18 cellular contexts compared by ENCODE assay signal in the genomic region with DNA sequence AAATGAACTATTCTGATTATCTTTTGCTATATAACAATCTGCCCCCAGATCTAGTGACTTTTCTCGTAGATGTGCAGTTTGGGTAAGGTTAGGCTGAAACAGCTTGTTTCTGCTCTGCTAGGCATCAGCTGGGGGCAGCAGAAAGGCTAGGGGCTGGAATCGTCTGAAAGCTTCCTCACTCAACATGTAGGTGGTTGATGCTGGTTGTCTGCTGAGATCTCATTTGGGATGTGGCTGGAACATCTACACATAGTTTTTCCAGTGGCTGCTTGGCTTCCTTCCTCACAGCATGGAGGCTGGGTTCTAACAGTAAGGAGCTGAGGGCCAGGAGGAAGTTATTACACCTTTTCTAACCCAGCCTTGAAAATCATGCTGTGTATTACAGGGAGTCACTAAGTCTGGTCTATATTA. TPM values are rescaled to one million over a fixed set of nuclear protein-coding genes. Genes with fewer than 3 reads are reported as not detected.
DNase-seq lines count a peak whose midpoint lies in the region; ATAC-seq, FAIRE-seq and TF ChIP-seq lines count a peak whose summit lies in the region.
"Had no signal": no experiment of that assay in that cellular context is flagged by ENCODE, and none has a peak within 500 bp of the region (broad histone marks: within the 10 kb centered on the region; RNA-seq: fewer than 3 reads in every experiment).

No MANE protein-coding gene starts in this region.

- peaks cover 3% of the 10 kb centered on the region; the same call in 1 of the 2 replicates for H4K20me1 ChIP-seq in GM12878 (ENCODE audit: control insufficient read depth, insufficient read depth)

- RAD21 ChIA-PET in GM12878 (lab: Charles Lee; ENCODE audit: unreplicated experiment): interaction anchor here (0.6 kb wide), 2 partner anchors 17 to 58 kb away, joined by 3 read pairs; no protein-coding TSS in a partner anchor

- H3K36me3 ChIP-seq in GM12878 (ENCODE audit: control insufficient read depth in 2 of 2, insufficient read depth in 2 of 2, low read length in 1 of 2): peaks cover 0 to 3% of the 10 kb centered on the region in 2 experiments; a peak in 1 of 4 replicates
- H3K36me3 ChIP-seq in naive thymus-derived CD4-positive, alpha-beta T cell (ENCODE audit: control insufficient read depth in 2 of 3, insufficient read depth in 3 of 3, low read length in 3 of 3): no peaks in the 10 kb centered on the region
- H3K36me3 ChIP-seq: WERI-Rb-1 had no signal

- peak overlapping the region in 5 of 9 donors; percentile 51 to 73 (median 61) for H3K27ac Mint-ChIP-seq in naive thymus-derived CD4-positive, alpha-beta T cell

- FAIRE-seq in GM12878 (lab: Jason Lieb, UNC): no peak

- H3K4me2 ChIP-seq in GM12878 (ENCODE audit: control insufficient read depth, insufficient read depth): 0 out of 2 replicates have a peak overlapping the region, but pooled peaks have one; percentile 30
- H3K4me2 ChIP-seq: KMS-11 had no signal

- peaks cover 5% of the 10 kb centered on the region; the same call in 1 of the 2 replicates for H3K4me1 ChIP-seq in GM12878 (ENCODE audit: control insufficient read depth, insufficient read depth, low read length)
- peaks cover 10 to 25% of the 10 kb centered on the region in 2 donors for H3K4me1 ChIP-seq in naive thymus-derived CD4-positive, alpha-beta T cell (ENCODE audit: control insufficient read depth in 2 of 2, insufficient read depth in 2 of 2, low read length in 2 of 2)

- peaks cover 0 to 4% (median 2%) of the 10 kb centered on the region in 11 donors for H3K9me3 Mint-ChIP-seq in naive thymus-derived CD4-positive, alpha-beta T cell

- DNase-seq in EH (ENCODE audit: low read depth) (peak; percentile 28), KBM-7 (peak; percentile 49), GM12878 (ENCODE audit: low read depth, low spot score) (no peak), iPS-NIHi7 (ENCODE audit: extremely low spot score) (no peak)
- no peak for DNase-seq in naive thymus-derived CD4-positive, alpha-beta T cell
- DNase-seq: activated effector memory CD4-positive, alpha-beta T cell treated with anti-CD3 and anti-CD28 coated beads, Interleukin-2, amount 50 U/mL, for 16 hours; body of pancreas; effector memory CD4-positive, alpha-beta T cell; NCI-H1436 treated with DMSO at 0.1 percent for 48 hours; psoas muscle; substantia nigra; WERI-Rb-1 had no signal

- POLR2A ChIA-PET in GM12878 (lab: Charles Lee): interaction anchor here (0.6 to 1.0 kb wide), 2 partner anchors 30 to 892 kb away, joined by 4 to 8 read pairs; no protein-coding TSS in a partner anchor
- POLR2A ChIA-PET in naive thymus-derived CD4-positive, alpha-beta T cell (lab: Charles Lee): interaction anchor here (1.1 kb wide), 1 partner anchor 10 kb away, joined by 3 read pairs; no protein-coding TSS in a partner anchor

- no peak overlapping the region for H3K4me3 ChIP-seq in GM12878
- no peak overlapping the region for H3K4me3 ChIP-seq in naive thymus-derived CD4-positive, alpha-beta T cell (ENCODE audit: low read length)
- H3K4me3 ChIP-seq: body of pancreas, psoas muscle had no signal

- SMC1A ChIA-PET in GM12878 (lab: Charles Lee; ENCODE audit: uncharacterized antibody, unreplicated experiment): interaction anchor here (0.7 to 1.9 kb wide), 5 partner anchors 10 to 99 kb away, joined by 3 to 6 read pairs (median 4); no protein-coding TSS in a partner anchor

- H3K4me3 Mint-ChIP-seq in naive thymus-derived CD4-positive, alpha-beta T cell: peak overlapping the region in 9 of 10 donors; percentile 14 to 67 (median 60)

- no peak overlapping the region; the same call in 1 of the 2 replicates for H3K27ac ChIP-seq in GM12878 (ENCODE audit: control insufficient read depth, insufficient read depth)
- no peak overlapping the region for H3K27ac ChIP-seq in naive thymus-derived CD4-positive, alpha-beta T cell (ENCODE audit: low read depth, low read length)
- H3K27ac ChIP-seq: C4-2B, KMS-11, psoas muscle, WERI-Rb-1 had no signal

- H3K36me3 Mint-ChIP-seq in naive thymus-derived CD4-positive, alpha-beta T cell: peaks cover 3 to 23% (median 11%) of the 10 kb centered on the region in 5 donors

- no TSS peak for BruUV-seq in GM12878 (replicated peaks; lab: Mats Ljungman, UMichigan)

- no peaks in the 10 kb centered on the region; the same call in 1 of the 3 replicates for H3K9me3 ChIP-seq in GM12878 (replicated peaks; ENCODE audit: control insufficient read depth, insufficient read depth, low read length)
- H3K9me3 ChIP-seq in naive thymus-derived CD4-positive, alpha-beta T cell (ENCODE audit: control insufficient read depth in 2 of 3, low read length in 3 of 3): no peaks in the 10 kb centered on the region

- no peak overlapping the region for H2AFZ ChIP-seq in GM12878 (ENCODE audit: control insufficient read depth, low read depth, low read length)

- in situ Hi-C loops in KBM-7 (cut with MboI; ENCODE audit: low pct_unique_long_range_greater_than_20kb, low sequenced_read_pairs) (no loop called here), GM12878 (cut with MboI) (no loop called here)

- 42% methylated on average over 2 of the region's 2 CpGs for WGBS in GM12878 (ENCODE audit: insufficient coverage, insufficient replicate concordance, low lambda C conversion rate, missing lambda C conversion rate)

- peaks cover 59% of the 10 kb centered on the region for H3K79me2 ChIP-seq in GM12878 (ENCODE audit: control insufficient read depth, insufficient read depth, low read length)

- H3K9ac ChIP-seq in GM12878 (ENCODE audit: control insufficient read depth, insufficient read depth, low read length): no peak overlapping the region
- H3K9ac ChIP-seq: KMS-11 had no signal

- TF ChIP-seq RAD21 in GM12878 (IDR thresholded peaks at IDR 0.05; ENCODE audit: insufficient read depth, low read depth, low read length): no peak

- TF ChIP-seq POLR2A in GM12878 (IDR thresholded peaks at IDR 0.05; ENCODE audit: low read depth, low read length): no peak

- peak; percentile 60 for ATAC-seq in GM12878
- ATAC-seq in naive thymus-derived CD4-positive, alpha-beta T cell: peak; percentile 36
- no peak for ATAC-seq in HG02678 (IDR thresholded peaks at IDR 0.05; ENCODE audit: unreplicated experiment)
- no peak for ATAC-seq in GM21529 (IDR thresholded peaks at IDR 0.05; ENCODE audit: unreplicated experiment)
- ATAC-seq in HG02759 (IDR thresholded peaks at IDR 0.05; ENCODE audit: unreplicated experiment): no peak
- ATAC-seq: body of pancreas, PC-3 had no signal

- CTCF ChIA-PET in GM12878 (lab: Yijun Ruan, JAX): interaction anchor here (0.7 to 2.6 kb wide), 7 partner anchors 9 to 46 kb away, joined by 3 to 13 read pairs (median 4); no protein-coding TSS in a partner anchor
- CTCF ChIA-PET in naive thymus-derived CD4-positive, alpha-beta T cell (lab: Charles Lee): no interaction called here

- peaks cover 36 to 99% (median 76%) of the 10 kb centered on the region in 7 donors for H3K4me1 Mint-ChIP-seq in naive thymus-derived CD4-positive, alpha-beta T cell

- H3K27me3 ChIP-seq in GM12878 (replicated peaks in 1 of 2; ENCODE audit: control insufficient read depth in 2 of 2, insufficient read depth in 2 of 2, low read length in 1 of 2): no peaks in the 10 kb centered on the region
- no peaks in the 10 kb centered on the region for H3K27me3 ChIP-seq in naive thymus-derived CD4-positive, alpha-beta T cell (ENCODE audit: control insufficient read depth in 2 of 2, insufficient read depth in 2 of 2, low read length in 2 of 2)
- H3K27me3 ChIP-seq: body of pancreas had no signal

- TF ChIP-seq CTCF in GM12878 (IDR thresholded peaks at IDR 0.05 in 2 of 3, conservative IDR thresholded peaks at IDR 0.05 in 1 of 3; ENCODE audit: control insufficient read depth in 2 of 3, extremely low read depth in 1 of 3, insufficient read depth in 1 of 3, low read depth in 3 of 3, low read length in 3 of 3): no peak

- H3K27me3 Mint-ChIP-seq in naive thymus-derived CD4-positive, alpha-beta T cell: no peaks in the 10 kb centered on the region

- intact Hi-C loops in GM12878 (cut with micrococcal nuclease; ENCODE audit: unreplicated experiment): no loop called here
- intact Hi-C loops in naive thymus-derived CD4-positive, alpha-beta T cell (cut with micrococcal nuclease): no loop called here

- TF ChIP-seq EP300 in GM12878 (IDR thresholded peaks at IDR 0.05; ENCODE audit: borderline replicate concordance in 1 of 2, control insufficient read depth in 1 of 2, low read depth in 2 of 2, low read length in 2 of 2): no peak

TF ChIP-seq in GM12878, 131 proteins besides CTCF, POLR2A, EP300 and RAD21:
- no peak for TF ChIP-seq YY1 (IDR thresholded peaks at IDR 0.05; ENCODE audit: low read depth, low read length)

RNA-seq across cellular contexts. Expression of gene USP47, which starts 30.2 kb away (rescaled TPM):
- 213 and 244 TPM in 2 replicates for total RNA-seq in GM12878 (2013; cell fraction: nucleolus; rRNA removed)
- total RNA-seq in GM12878 (2014; rRNA removed) (50.0 and 54.0 TPM in 2 replicates), GM12878 (2014; rRNA removed; fragmentation: Illumina TruSeq; extraction: Trizol) (54.0 and 54.2 TPM in 2 replicates), GM12878 (2021) (28.7 and 33.9 TPM in 2 replicates)
- polyA plus RNA-seq in GM12878 (2011; ENCODE audit: low read depth): 16.6 TPM
- polyA plus RNA-seq in GM12878 (2011; rRNA removed) (25.7 and 42.5 TPM in 2 replicates), GM12878 (2014; fragmentation: Illumina TruSeq; extraction: Trizol) (34.4 and 53.3 TPM in 2 replicates), GM12878 (2014; fragmentation: Nextera tagmentation; extraction: Ambion mirVana) (10 to 100 TPM; 13.9 to 14.8 TPM), GM12878 (2014; rRNA removed) (23.1 and 27.2 TPM in 2 replicates), GM12878 (2016; fragmentation: Nextera tagmentation; extraction: Ambion mirVana) (10 to 100 TPM; 36.2 to 38.8 TPM)
- 8.9 and 10.5 TPM in 2 replicates for polyA plus RNA-seq in GM12878 (2011; cell fraction: cytosol; rRNA removed)
- polyA plus RNA-seq in GM12878 (2011; cell fraction: nucleus; rRNA removed): 35.4 and 37.1 TPM in 2 replicates
- polyA plus RNA-seq in GM12878 (2012): 25.5 and 29.9 TPM in 2 replicates
- 34.3 and 45.4 TPM in 2 replicates for polyA minus RNA-seq in GM12878 (2011; rRNA and poly(A)+ RNA removed)
- 11.1 and 13.4 TPM in 2 replicates for polyA minus RNA-seq in GM12878 (2011; cell fraction: cytosol; rRNA and poly(A)+ RNA removed)
- polyA minus RNA-seq in GM12878 (2011; cell fraction: nucleus; rRNA and poly(A)+ RNA removed): 57.3 and 80.4 TPM in 2 replicates
- total RNA-seq in naive thymus-derived CD4-positive, alpha-beta T cell: 10 to 100 TPM; 45.6 to 71.8 (median 59.1) TPM
- polyA plus RNA-seq in naive thymus-derived CD4-positive, alpha-beta T cell: 10 to 100 TPM; 42.1 to 72.4 TPM

Comparison
In these comparisons a context has a peak if more than half of its experiments do, and no peak if none do; other contexts are left out.
1. DNase-seq: peak in EH (single experiment) and KBM-7 (single experiment); none in GM12878 (single experiment), naive thymus-derived CD4-positive, alpha-beta T cell (0 of 9) and iPS-NIHi7 (single experiment).
2. ATAC-seq: peak in GM12878 (single experiment) and naive thymus-derived CD4-positive, alpha-beta T cell (single experiment); none in HG02678 (single experiment), GM21529 (single experiment) and HG02759 (single experiment).